Comparison of ENCODE assay signal across 15 cellular contexts in the genomic region with DNA sequence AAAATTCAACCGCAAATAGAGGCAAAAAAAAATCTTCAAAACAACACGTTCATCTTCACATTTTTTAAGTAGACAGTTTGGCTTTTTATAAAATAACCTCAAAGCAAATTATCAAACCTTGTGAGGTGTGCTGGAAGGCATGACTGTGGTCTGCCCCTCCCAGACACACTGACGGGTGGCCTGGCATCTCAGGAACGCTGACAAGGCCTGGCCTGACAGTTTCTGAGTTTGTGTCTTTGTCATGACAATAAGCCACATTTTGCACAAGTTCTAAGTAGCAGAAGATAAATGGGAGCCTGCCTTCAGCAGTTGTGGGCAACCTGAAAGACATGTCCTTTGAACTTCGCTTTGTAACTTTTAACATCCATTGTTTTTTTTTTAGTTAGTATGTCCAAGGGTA. TPM values are rescaled to one million over a fixed set of nuclear protein-coding genes. Genes with fewer than 3 reads are reported as not detected.
"Had no signal": no experiment of that assay in that cellular context is flagged by ENCODE, and none has a peak within 500 bp of the region (broad histone marks: within the 10 kb centered on the region; RNA-seq: fewer than 3 reads in every experiment).

No MANE protein-coding gene starts in this region.

- H3K27ac ChIP-seq: ascending aorta, heart right ventricle, lower lobe of right lung, right lobe of liver had no signal

- H3K9me3 ChIP-seq: ascending aorta, heart right ventricle, lower lobe of right lung, right lobe of liver had no signal

- H3K27me3 ChIP-seq: ascending aorta, right lobe of liver had no signal

- H3K4me1 ChIP-seq: ascending aorta, heart right ventricle, lower lobe of right lung, right lobe of liver had no signal

- H3K36me3 Mint-ChIP-seq: naive thymus-derived CD8-positive, alpha-beta T cell had no signal

- H3K36me3 ChIP-seq: ascending aorta, heart right ventricle, lower lobe of right lung, right lobe of liver had no signal

- H3K27ac Mint-ChIP-seq: activated B cell treated with CpG ODN at 0.5 μM for 24 hours; activated naive CD8-positive, alpha-beta T cell treated with anti-CD3 and anti-CD28 coated beads, Interleukin-2, amount 50 U/mL, for 24 hours; activated T-helper 1 cell treated with anti-CD3 and anti-CD28 coated beads, Interleukin-12 subunit alpha, Interleukin-12 subunit beta, Interleukin-2, Interleukin-4 antibody, amounts not matched to agents 30 ng/mL and 10 ng/mL and 1 ng/mL, durations not matched to agents 14 hours and 24 hours and 36 hours; naive thymus-derived CD8-positive, alpha-beta T cell had no signal

- H3K4me1 Mint-ChIP-seq: activated B cell treated with CpG ODN at 0.5 μM for 24 hours; activated CD4-positive, alpha-beta T cell treated with anti-CD3 and anti-CD28 coated beads, Interleukin-2, amount 10 ng/mL, durations not matched to agents 24 days and 14 days; activated naive CD8-positive, alpha-beta T cell treated with anti-CD3 and anti-CD28 coated beads, Interleukin-2, amount 50 U/mL, for 24 hours; naive thymus-derived CD8-positive, alpha-beta T cell had no signal

- H3K9me3 Mint-ChIP-seq: activated B cell treated with CpG ODN at 0.5 μM for 24 hours; activated T-helper 1 cell treated with anti-CD3 and anti-CD28 coated beads, Interleukin-12 subunit alpha, Interleukin-12 subunit beta, Interleukin-2, Interleukin-4 antibody, amounts not matched to agents 30 ng/mL and 10 ng/mL and 1 ng/mL, durations not matched to agents 14 hours and 24 hours and 36 hours; naive thymus-derived CD8-positive, alpha-beta T cell had no signal

- H3K4me3 Mint-ChIP-seq: activated B cell treated with CpG ODN at 0.5 μM for 24 hours; activated CD4-positive, alpha-beta T cell treated with anti-CD3 and anti-CD28 coated beads, Interleukin-2, amount 10 ng/mL, durations not matched to agents 24 days and 14 days; activated naive CD8-positive, alpha-beta T cell treated with anti-CD3 and anti-CD28 coated beads, Interleukin-2, amount 50 U/mL, for 24 hours; activated T-helper 1 cell treated with anti-CD3 and anti-CD28 coated beads, Interleukin-12 subunit alpha, Interleukin-12 subunit beta, Interleukin-2, Interleukin-4 antibody, amounts not matched to agents 30 ng/mL and 10 ng/mL and 1 ng/mL, durations not matched to agents 14 hours and 24 hours and 36 hours; naive thymus-derived CD8-positive, alpha-beta T cell had no signal

- DNase-seq: activated B cell treated with CpG ODN at 0.5 μM for 24 hours; activated CD4-positive, alpha-beta T cell treated with anti-CD3 and anti-CD28 coated beads, Interleukin-2, amount 10 ng/mL, durations not matched to agents 24 days and 14 days; activated naive CD4-positive, alpha-beta T cell; activated naive CD8-positive, alpha-beta T cell treated with anti-CD3 and anti-CD28 coated beads, Interleukin-2, amount 50 U/mL, for 24 hours; heart right ventricle; lower lobe of right lung; naive thymus-derived CD8-positive, alpha-beta T cell; nucleus accumbens; right lobe of liver; stimulated activated naive CD4-positive, alpha-beta T cell; trophoblast cell had no signal

- H3K4me3 ChIP-seq: ascending aorta, heart right ventricle, lower lobe of right lung, right lobe of liver had no signal

RNA-seq across cellular contexts. Expression of a gene that starts 38.5 kb away (rescaled TPM):
- total RNA-seq: activated B cell treated with CpG ODN at 0.5 μM for 24 hours; activated CD4-positive, alpha-beta T cell treated with anti-CD3 and anti-CD28 coated beads, Interleukin-2, amount 10 ng/mL, durations not matched to agents 24 days and 14 days; activated T-helper 1 cell treated with anti-CD3 and anti-CD28 coated beads, Interleukin-12 subunit alpha, Interleukin-12 subunit beta, Interleukin-2, Interleukin-4 antibody, amounts not matched to agents 30 ng/mL and 10 ng/mL and 1 ng/mL, durations not matched to agents 14 hours and 24 hours and 36 hours; ascending aorta; heart right ventricle; mononuclear cell; naive thymus-derived CD8-positive, alpha-beta T cell; right lobe of liver; T-helper 1 cell treated with Interleukin-12 subunit alpha and Interleukin-12 subunit beta and Interleukin-4 antibody, amounts not matched to agents 30 ng/mL and 1 ng/mL, for 36 hours had no signal
- polyA plus RNA-seq: heart right ventricle; naive thymus-derived CD8-positive, alpha-beta T cell had no signal
